8 cellular contexts compared by ENCODE assay signal in the genomic region with DNA sequence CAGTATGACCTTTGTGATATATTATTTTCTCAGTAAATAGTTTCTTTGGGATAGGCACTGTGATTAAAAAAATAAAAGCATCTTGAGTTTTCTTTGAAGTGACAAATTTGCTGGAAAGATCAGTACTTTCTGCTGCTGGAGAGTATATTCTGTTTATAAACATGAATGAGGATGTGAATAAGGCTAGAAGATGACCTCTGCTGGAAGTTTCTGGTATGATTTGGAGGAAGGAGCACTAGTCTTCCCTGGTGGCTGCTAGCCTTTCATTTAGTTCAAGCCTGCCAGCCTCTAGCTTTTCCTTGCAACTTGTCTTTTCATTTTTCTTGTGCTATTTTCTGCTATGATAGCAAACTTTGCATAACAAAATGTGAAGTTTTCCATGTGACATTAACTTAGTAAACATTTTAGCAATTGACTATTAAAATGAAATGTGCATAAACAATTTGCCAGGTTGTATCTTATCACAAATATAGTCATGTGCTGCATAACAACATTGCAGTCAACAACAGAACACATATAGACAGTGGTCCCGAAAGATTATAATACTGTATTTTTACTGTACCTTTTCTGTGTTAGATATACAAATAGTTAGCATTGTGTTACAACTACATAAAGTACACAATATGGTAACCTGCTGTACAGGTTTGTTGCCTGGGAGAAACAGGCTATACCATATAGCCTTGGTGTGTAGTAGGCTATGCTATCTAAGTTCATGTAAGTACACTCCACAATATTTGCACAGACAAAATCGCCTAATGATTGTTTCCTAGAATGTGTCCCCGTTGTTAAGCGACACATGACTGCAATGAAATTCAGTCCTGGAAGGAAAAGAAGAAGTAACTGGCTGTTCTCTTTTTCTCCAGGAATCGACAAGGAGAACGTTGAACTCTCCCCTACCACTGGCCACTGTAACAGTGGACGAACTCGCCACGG. TPM values are rescaled to one million over a fixed set of nuclear protein-coding genes. Genes with fewer than 3 reads are reported as not detected.
DNase-seq lines count a peak whose midpoint lies in the region; ATAC-seq and TF ChIP-seq lines count a peak whose summit lies in the region.

No MANE protein-coding gene starts in this region.

- peaks cover 15% of the 10 kb centered on the region for H3K4me1 Mint-ChIP-seq in activated naive CD8-positive, alpha-beta T cell treated with anti-CD3 and anti-CD28 coated beads, Interleukin-2, amount 50 U/mL, for 24 hours

- H3K27me3 Mint-ChIP-seq in activated naive CD8-positive, alpha-beta T cell treated with anti-CD3 and anti-CD28 coated beads, Interleukin-2, amount 50 U/mL, for 24 hours: no peaks in the 10 kb centered on the region

- peaks cover 4% of the 10 kb centered on the region for H3K36me3 Mint-ChIP-seq in activated naive CD8-positive, alpha-beta T cell treated with anti-CD3 and anti-CD28 coated beads, Interleukin-2, amount 50 U/mL, for 24 hours (ENCODE audit: low read depth)

- ATAC-seq in activated naive CD8-positive, alpha-beta T cell treated with anti-CD3 and anti-CD28 coated beads, Interleukin-2, amount 50 U/mL, for 24 hours: peak; percentile 46
- ATAC-seq in left ventricle myocardium superior: peak; percentile 71
- ATAC-seq in HG02588 (IDR thresholded peaks at IDR 0.05; ENCODE audit: unreplicated experiment): no peak

- TF ChIP-seq CTCF in GM12864 (IDR thresholded peaks at IDR 0.05; ENCODE audit: low read depth, low read length, missing control alignments) (peak; percentile 69), spleen (IDR thresholded peaks at IDR 0.05 in 8 of 11, conservative IDR thresholded peaks at IDR 0.05 in 3 of 11) (peak; percentile 46 to 82 (median 65))

- no peaks in the 10 kb centered on the region for H3K27me3 ChIP-seq in spleen (replicated peaks in 1 of 7)

- H3K4me3 ChIP-seq in GM12864 (ENCODE audit: low read depth, low read length): no peak overlapping the region
- peak overlapping the region in 1 of 8 donors; percentile 30 for H3K4me3 ChIP-seq in spleen

- no peak overlapping the region for H3K4me3 Mint-ChIP-seq in activated naive CD8-positive, alpha-beta T cell treated with anti-CD3 and anti-CD28 coated beads, Interleukin-2, amount 50 U/mL, for 24 hours

- H3K9me3 Mint-ChIP-seq in activated naive CD8-positive, alpha-beta T cell treated with anti-CD3 and anti-CD28 coated beads, Interleukin-2, amount 50 U/mL, for 24 hours: no peaks in the 10 kb centered on the region

- H3K27ac ChIP-seq in spleen: peak overlapping the region in 7 of 8 donors; percentile 3 to 71 (median 51)

- peaks cover 0 to 30% (median 0%) of the 10 kb centered on the region in 6 donors for H3K36me3 ChIP-seq in spleen

- no peaks in the 10 kb centered on the region for H3K9me3 ChIP-seq in spleen

- no peak for TF ChIP-seq POLR2A in spleen (IDR thresholded peaks at IDR 0.05)

- DNase-seq in AG08395 (ENCODE audit: low spot score) (peak; percentile 74), GM12864 (ENCODE audit: low read depth) (peak; percentile 40), NCI-H2081 (lab: John Stamatoyannopoulos, UW) (peak; percentile 27 to 48), left ventricle myocardium superior (no peak), spleen (no peak), UCSD-AML1 (lab: John Stamatoyannopoulos, UW; ENCODE audit: unreplicated experiment) (no peak)
- no peak for DNase-seq in activated naive CD8-positive, alpha-beta T cell treated with anti-CD3 and anti-CD28 coated beads, Interleukin-2, amount 50 U/mL, for 24 hours

- H3K27ac Mint-ChIP-seq in activated naive CD8-positive, alpha-beta T cell treated with anti-CD3 and anti-CD28 coated beads, Interleukin-2, amount 50 U/mL, for 24 hours: no peak overlapping the region

- peaks cover 0 to 48% (median 43%) of the 10 kb centered on the region in 6 donors for H3K4me1 ChIP-seq in spleen

- intact Hi-C loops in left ventricle myocardium superior (cut with micrococcal nuclease) (no loop called here), spleen (cut with DNase I; ENCODE audit: low total_unique reads) (loop anchor here (10.0 kb wide), 2 partner anchors 139 to 359 kb away; no protein-coding TSS in a partner anchor)

- WGBS in spleen, 5 donors: 51 to 82% (median 78%) methylated on average over 9 of the region's 9 CpGs

RNA-seq across cellular contexts. Expression of a gene that starts 18.1 kb away (rescaled TPM):
- 15.8 TPM for total RNA-seq in left ventricle myocardium superior
- 10 to 100 TPM; 17.8 to 25.2 (median 22.3) TPM for total RNA-seq in spleen
- polyA plus RNA-seq in spleen: 1 to 10 TPM; 5.5 to 8.9 (median 5.8) TPM

RNA-seq across cellular contexts. Expression of a gene that starts 52.0 kb away (rescaled TPM):
- total RNA-seq in left ventricle myocardium superior (2.9 TPM), spleen (10 to 100 TPM; 27.0 to 52.8 (median 31.9) TPM)
- polyA plus RNA-seq in spleen: 10 to 100 TPM; 46.8 to 79.7 (median 68.0) TPM

RNA-seq across cellular contexts. Expression of a gene that starts 59.6 kb away (rescaled TPM):
- total RNA-seq in left ventricle myocardium superior (4.4 TPM), spleen (100 to 1,000 TPM; 115 to 220 (median 166) TPM)
- polyA plus RNA-seq in spleen: 100 to 1,000 TPM; 109 to 154 (median 123) TPM

Comparison
In these comparisons a context has a peak if more than half of its experiments do, and no peak if none do; other contexts are left out.
1. DNase-seq: peak in AG08395 (single experiment), GM12864 (single experiment) and NCI-H2081 (2 of 2); none in activated naive CD8-positive, alpha-beta T cell treated with anti-CD3 and anti-CD28 coated beads, Interleukin-2, amount 50 U/mL, for 24 hours (single experiment), left ventricle myocardium superior (single experiment), spleen (single experiment) and UCSD-AML1 (single experiment).
2. RNA of a gene that starts 59.6 kb away (total RNA-seq): 115 to 220 TPM in spleen; 4.4 TPM in left ventricle myocardium superior (single experiment); every median in the first group is over 10 times any median in the second.